In the genomic region with DNA sequence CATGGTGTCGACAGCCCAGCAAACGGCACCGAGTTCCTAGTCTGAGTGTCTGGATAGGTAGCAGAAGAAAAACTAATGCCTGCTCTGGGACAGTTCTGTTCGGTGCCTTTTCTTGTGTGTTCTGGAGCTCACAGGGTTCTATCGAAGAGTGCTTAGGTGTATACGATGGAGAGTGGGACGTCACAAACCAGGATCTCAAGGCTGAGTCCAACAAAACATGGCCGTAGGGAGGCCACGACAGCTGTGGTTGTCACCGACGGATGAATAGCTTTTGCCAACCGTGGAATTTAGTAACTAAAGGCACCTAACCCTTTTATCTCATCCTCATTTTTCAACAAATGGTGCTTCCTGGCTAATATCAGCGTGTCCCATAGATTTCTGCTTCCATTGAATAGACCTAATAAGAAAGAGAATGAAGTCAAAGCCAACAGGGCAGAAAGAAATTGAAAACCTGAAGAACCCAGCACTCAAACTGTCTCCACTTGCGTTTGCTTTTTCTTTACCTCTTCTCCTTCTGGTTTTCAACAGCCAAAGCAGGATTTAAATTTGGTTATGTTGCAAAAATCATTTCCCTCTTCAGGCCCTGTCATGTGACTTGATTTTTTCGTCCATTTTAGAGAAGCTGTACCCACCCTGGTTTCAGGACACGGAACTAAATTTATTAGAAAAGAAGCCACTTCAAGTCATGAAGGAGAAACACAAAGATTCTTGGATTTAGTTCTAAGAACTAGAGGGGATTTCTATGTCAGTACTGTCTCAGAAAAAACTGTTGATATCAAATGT, we compare ENCODE assay signal across 8 cellular contexts. TPM values are rescaled to one million over a fixed set of nuclear protein-coding genes. Genes with fewer than 3 reads are reported as not detected.
DNase-seq lines count a peak whose midpoint lies in the region; ATAC-seq, FAIRE-seq and TF ChIP-seq lines count a peak whose summit lies in the region.

No MANE protein-coding gene starts in this region.

- H3K36me3 ChIP-seq in kidney (ENCODE audit: control insufficient read depth in 1 of 2, insufficient read depth in 2 of 2, low read length in 2 of 2) = no peaks in the 10 kb centered on the region

- peak; percentile 2 for ATAC-seq in HG03039 (IDR thresholded peaks at IDR 0.05; ENCODE audit: unreplicated experiment)
- peak in 1 of 2 donors; percentile 0 for ATAC-seq in activated naive CD4-positive, alpha-beta T cell treated with anti-CD3 and anti-CD28 coated beads, Interleukin-2, amount 50 U/mL, for 72 hours

- peak overlapping the region; percentile 79 to 88 for H3K27ac ChIP-seq in kidney (ENCODE audit: low read depth in 2 of 2, low read length in 2 of 2)

- FAIRE-seq in kidney (lab: Jason Lieb, UNC) = no peak

- intact Hi-C loops in kidney (cut with DNase I) = no loop called here

- peak overlapping the region; percentile 84 to 97 for H3K27ac Mint-ChIP-seq in activated naive CD4-positive, alpha-beta T cell treated with anti-CD3 and anti-CD28 coated beads, Interleukin-2, amount 50 U/mL, for 72 hours

- H3K9ac ChIP-seq in kidney (ENCODE audit: low read length in 2 of 2) = peak overlapping the region in 1 of 2 donors; percentile 7

- no peaks in the 10 kb centered on the region for H3K9me3 ChIP-seq in kidney (ENCODE audit: control insufficient read depth in 1 of 2, low read length in 2 of 2)

- DNase-seq in DMS153 treated with DMSO at 0.1 percent for 48 hours (lab: John Stamatoyannopoulos, UW; ENCODE audit: unreplicated experiment) (peak; percentile 39), DMS153 (lab: John Stamatoyannopoulos, UW) (no peak), kidney (no peak), superior temporal gyrus (ENCODE audit: extremely low spot score) (peak; percentile 53), T1000 (lab: John Stamatoyannopoulos, UW) (no peak)
- DNase-seq in activated naive CD4-positive, alpha-beta T cell treated with anti-CD3 and anti-CD28 coated beads, Interleukin-2, amount 50 U/mL, for 72 hours (ENCODE audit: low spot score in 2 of 2) = no peak
- no peak for DNase-seq in effector CD4-positive, alpha-beta T cell

- TF ChIP-seq CTCF in kidney (IDR thresholded peaks at IDR 0.05; ENCODE audit: borderline replicate concordance, extremely low read depth, insufficient read depth) = no peak

- H3K36me3 Mint-ChIP-seq in activated naive CD4-positive, alpha-beta T cell treated with anti-CD3 and anti-CD28 coated beads, Interleukin-2, amount 50 U/mL, for 72 hours = peaks cover 24 to 40% of the 10 kb centered on the region in 2 donors

- H3K9me3 Mint-ChIP-seq in activated naive CD4-positive, alpha-beta T cell treated with anti-CD3 and anti-CD28 coated beads, Interleukin-2, amount 50 U/mL, for 72 hours = peaks cover 4 to 9% of the 10 kb centered on the region in 2 donors

- H3K4me3 ChIP-seq in kidney (ENCODE audit: low read length in 2 of 2) = peak overlapping the region; percentile 48 to 66

- peaks cover 0 to 3% of the 10 kb centered on the region in 2 donors for H3K4me1 ChIP-seq in kidney (ENCODE audit: control insufficient read depth in 1 of 2, insufficient read depth in 1 of 2, low read depth in 1 of 2, low read length in 2 of 2)

RNA-seq across cellular contexts. Expression of a gene that starts 0.8 kb away (rescaled TPM):
- 10 to 100 TPM; 12.4 to 29.3 TPM for total RNA-seq in activated naive CD4-positive, alpha-beta T cell treated with anti-CD3 and anti-CD28 coated beads, Interleukin-2, amount 50 U/mL, for 72 hours
- 24.3 TPM for total RNA-seq in kidney
- 6.6 TPM for polyA plus RNA-seq in kidney (ENCODE audit: insufficient read depth, low read depth, low replicate concordance)

RNA-seq across cellular contexts. Expression of a gene that starts 42.9 kb away (rescaled TPM):
- 10 to 100 TPM; 67.9 to 92.4 TPM for total RNA-seq in activated naive CD4-positive, alpha-beta T cell treated with anti-CD3 and anti-CD28 coated beads, Interleukin-2, amount 50 U/mL, for 72 hours
- total RNA-seq in kidney = 36.9 TPM
- 12.2 TPM for polyA plus RNA-seq in kidney (ENCODE audit: insufficient read depth, low read depth, low replicate concordance)

Comparison
In these comparisons a context has a peak if more than half of its experiments do, and no peak if none do; other contexts are left out.
1. DNase-seq: peak in DMS153 treated with DMSO at 0.1 percent for 48 hours (single experiment) and superior temporal gyrus (single experiment); none in DMS153 (single experiment), activated naive CD4-positive, alpha-beta T cell treated with anti-CD3 and anti-CD28 coated beads, Interleukin-2, amount 50 U/mL, for 72 hours (0 of 2), kidney (single experiment), effector CD4-positive, alpha-beta T cell (single experiment) and T1000 (single experiment).